In the genomic region with DNA sequence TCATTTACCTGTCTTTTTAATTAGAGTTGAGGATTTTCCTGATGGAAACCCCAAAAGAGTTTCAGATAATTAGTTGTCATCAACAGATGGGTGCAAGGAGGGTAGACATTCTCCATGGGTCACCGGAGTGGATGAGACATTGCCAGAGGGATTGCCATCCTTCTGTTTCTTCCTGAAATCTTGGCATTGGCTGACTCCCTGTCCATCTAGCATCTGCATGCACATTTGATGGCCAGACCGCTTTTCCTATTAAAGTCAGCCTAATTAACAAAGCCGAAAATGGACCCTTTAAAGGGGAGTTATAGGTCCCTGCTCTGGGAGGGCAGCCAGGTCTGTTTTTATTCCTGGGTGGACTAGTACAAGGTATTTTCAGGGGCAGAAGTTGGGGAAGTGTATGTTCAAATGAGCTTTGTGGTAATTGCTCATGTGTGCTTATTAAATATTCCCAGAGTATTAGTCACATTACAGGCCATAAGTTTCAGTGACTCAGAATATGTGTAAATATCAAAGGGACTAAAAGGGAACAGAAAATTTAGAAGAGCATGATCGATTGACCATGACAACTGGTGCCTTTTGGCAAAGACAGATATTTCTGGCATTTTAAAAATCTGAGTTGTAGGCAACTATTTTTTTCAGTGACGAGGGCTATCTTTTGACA, we compare ENCODE assay signal across 17 cellular contexts.
DNase-seq lines count a peak whose midpoint lies in the region; ATAC-seq and TF ChIP-seq lines count a peak whose summit lies in the region.
"Had no signal": no experiment of that assay in that cellular context is flagged by ENCODE, and none has a peak within 500 bp of the region (broad histone marks: within the 10 kb centered on the region; RNA-seq: fewer than 3 reads in every experiment).

No MANE protein-coding gene starts in this region.

- H3K9me3 Mint-ChIP-seq in stimulated activated memory B cell treated with anti-CD40 and anti-IgM and Interleukin-4, amounts not matched to agents 10 μg/mL and 1 μg/mL and 100 μg/mL, for 72 hours, result peaks cover 3% of the 10 kb centered on the region

- ATAC-seq in stimulated activated memory B cell treated with anti-CD40 and anti-IgM and Interleukin-4, amounts not matched to agents 10 μg/mL and 1 μg/mL and 100 μg/mL, for 72 hours, result peak; percentile 71
- ATAC-seq in stimulated activated naive CD8-positive, alpha-beta T cell treated with anti-CD3 and anti-CD28 coated beads, Interleukin-15, Interleukin-2, amounts not matched to agents 100 U/mL and 50 U/mL, for 24 hours, result no peak
- ATAC-seq in HG03520 (IDR thresholded peaks at IDR 0.05; ENCODE audit: unreplicated experiment) (no peak), GM21526 (IDR thresholded peaks at IDR 0.05; ENCODE audit: low FRiP score, unreplicated experiment) (no peak), HG03045 (IDR thresholded peaks at IDR 0.05; ENCODE audit: unreplicated experiment) (no peak)
- ATAC-seq: left cardiac atrium had no signal

- no peak overlapping the region for H3K4me3 Mint-ChIP-seq in stimulated activated memory B cell treated with anti-CD40 and anti-IgM and Interleukin-4, amounts not matched to agents 10 μg/mL and 1 μg/mL and 100 μg/mL, for 72 hours
- H3K4me3 Mint-ChIP-seq: CD4-positive, CD25-positive, alpha-beta regulatory T cell had no signal

- peak overlapping the region; percentile 60 for H3K27ac Mint-ChIP-seq in stimulated activated memory B cell treated with anti-CD40 and anti-IgM and Interleukin-4, amounts not matched to agents 10 μg/mL and 1 μg/mL and 100 μg/mL, for 72 hours
- H3K27ac Mint-ChIP-seq: CD4-positive, CD25-positive, alpha-beta regulatory T cell had no signal

- peak; percentile 10 for DNase-seq in DMS53 treated with DMSO at 0.1 percent for 48 hours (lab: John Stamatoyannopoulos, UW; ENCODE audit: unreplicated experiment)
- peak; percentile 56 to 84 for DNase-seq in NCI-H446 (lab: John Stamatoyannopoulos, UW)
- DNase-seq in epithelial cell of esophagus (ENCODE audit: low read depth), result peak; percentile 51
- no peak for DNase-seq in stimulated activated naive CD8-positive, alpha-beta T cell treated with anti-CD3 and anti-CD28 coated beads, Interleukin-15, Interleukin-2, amounts not matched to agents 100 U/mL and 50 U/mL, for 24 hours
- DNase-seq: CD4-positive, CD25-positive, alpha-beta regulatory T cell; glutamatergic neuron; Kasumi-1; left cardiac atrium; NCI-H1694 treated with DMSO at 0.1 percent for 48 hours; NCI-H69 had no signal

- peaks cover 16% of the 10 kb centered on the region for H3K4me1 Mint-ChIP-seq in stimulated activated memory B cell treated with anti-CD40 and anti-IgM and Interleukin-4, amounts not matched to agents 10 μg/mL and 1 μg/mL and 100 μg/mL, for 72 hours

- H3K4me3 ChIP-seq in epithelial cell of esophagus (ENCODE audit: low read length), result no peak overlapping the region
- H3K4me3 ChIP-seq: ascending aorta, prostate gland, tibial nerve had no signal

- TF ChIP-seq CTCF in epithelial cell of esophagus (IDR thresholded peaks at IDR 0.05; ENCODE audit: insufficient read depth, low read depth, low read length, missing control alignments), result no peak

- H3K36me3 Mint-ChIP-seq in stimulated activated memory B cell treated with anti-CD40 and anti-IgM and Interleukin-4, amounts not matched to agents 10 μg/mL and 1 μg/mL and 100 μg/mL, for 72 hours, result peaks cover 37% of the 10 kb centered on the region

- no peaks in the 10 kb centered on the region for H3K27me3 Mint-ChIP-seq in stimulated activated memory B cell treated with anti-CD40 and anti-IgM and Interleukin-4, amounts not matched to agents 10 μg/mL and 1 μg/mL and 100 μg/mL, for 72 hours
- H3K27me3 Mint-ChIP-seq: CD4-positive, CD25-positive, alpha-beta regulatory T cell had no signal
